In the genomic region with DNA sequence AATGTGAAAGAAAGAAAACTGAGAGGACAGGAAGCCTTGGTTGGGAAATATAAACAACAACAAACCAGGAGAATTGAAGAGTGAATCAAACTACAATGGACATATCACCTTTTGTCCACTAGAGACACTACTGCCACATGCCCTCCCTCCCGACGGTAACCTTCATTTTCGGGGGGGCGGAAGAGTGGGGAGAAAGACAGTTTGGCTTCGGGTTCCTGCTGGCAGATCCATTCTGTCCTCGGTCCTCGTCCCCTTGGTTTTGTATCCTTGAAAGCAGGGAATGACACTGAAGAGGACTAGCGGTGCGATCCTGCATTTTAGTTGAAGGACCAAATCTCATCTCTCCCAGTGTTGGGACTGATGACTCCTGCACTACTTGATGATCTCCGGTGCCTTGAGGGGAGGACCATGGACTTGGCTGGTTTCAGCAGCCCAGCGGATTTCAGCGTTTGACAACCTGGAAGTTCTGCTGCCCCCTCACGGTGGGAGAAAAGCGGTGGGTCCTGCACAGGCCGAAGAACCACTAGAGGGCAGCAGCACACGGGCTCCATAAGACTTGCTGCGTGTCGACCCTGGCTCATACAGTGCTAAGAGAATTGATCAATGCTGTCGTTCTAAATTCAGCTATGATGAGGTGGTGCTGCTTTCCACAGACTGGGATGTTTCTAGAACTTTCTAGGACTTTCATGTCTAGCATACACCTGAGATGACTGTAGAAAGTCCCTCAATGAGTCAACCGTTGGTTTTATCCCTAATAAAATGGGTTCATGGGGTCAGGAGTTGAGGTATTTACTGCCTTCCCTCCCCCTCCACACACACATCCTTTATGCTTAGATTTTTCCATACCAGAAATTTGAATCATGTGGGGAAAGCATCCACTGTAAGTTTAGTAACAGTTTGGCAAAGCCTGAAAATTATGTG, we compare ENCODE assay signal across 8 cellular contexts. TPM values are rescaled to one million over a fixed set of nuclear protein-coding genes. Genes with fewer than 3 reads are reported as not detected.
DNase-seq lines count a peak whose midpoint lies in the region; ATAC-seq and TF ChIP-seq lines count a peak whose summit lies in the region.

No MANE protein-coding gene starts in this region.

- peak overlapping the region; percentile 88 for H3K4me3 ChIP-seq in OCI-LY3 (ENCODE audit: low read length)

- peak; percentile 98 for TF ChIP-seq CTCF in OCI-LY3 (IDR thresholded peaks at IDR 0.05; ENCODE audit: low read depth, low read length)

- peak overlapping the region; percentile 99 for H3K4me2 ChIP-seq in OCI-LY3 (ENCODE audit: low read length)

- peaks cover 0 to 12% (median 10%) of the 10 kb centered on the region in 3 donors for H3K4me1 Mint-ChIP-seq in IgD-negative memory B cell

- H3K9ac ChIP-seq in OCI-LY3 (ENCODE audit: low read length): peak overlapping the region; percentile 78

- H3K79me2 ChIP-seq in OCI-LY3 (ENCODE audit: low read length): no peaks in the 10 kb centered on the region

- no peaks in the 10 kb centered on the region for H3K9me3 ChIP-seq in OCI-LY3 (ENCODE audit: insufficient read depth, low read length)

- no peaks in the 10 kb centered on the region for H3K9me3 Mint-ChIP-seq in IgD-negative memory B cell

- peak; percentile 90 for ATAC-seq in GM21576 (IDR thresholded peaks at IDR 0.05; ENCODE audit: unreplicated experiment)

- peak overlapping the region; percentile 25 to 93 (median 90) for H3K27ac Mint-ChIP-seq in IgD-negative memory B cell

- no peaks in the 10 kb centered on the region for H3K36me3 ChIP-seq in OCI-LY3 (replicated peaks; ENCODE audit: low read depth, low read length)

- no peaks in the 10 kb centered on the region for H3K27me3 ChIP-seq in OCI-LY3 (ENCODE audit: low read depth, low read length)

- no peaks in the 10 kb centered on the region for H3K27me3 Mint-ChIP-seq in IgD-negative memory B cell

- DNase-seq in DMS153 (lab: John Stamatoyannopoulos, UW): peak; percentile 91
- DNase-seq in activated T-cell treated with anti-CD3 and anti-CD28 coated beads for 24 hours (ENCODE audit: low read depth): peak; percentile 83
- DNase-seq in epithelial cell of prostate (ENCODE audit: low read depth, low spot score): peak; percentile 51
- DNase-seq in mucosa of gallbladder (ENCODE audit: low spot score): peak; percentile 90
- peak; percentile 82 for DNase-seq in stimulated activated CD8-positive, alpha-beta memory T cell treated with anti-CD3 and anti-CD28 coated beads, Interleukin-4, amount 100 ng/mL, for 24 hours (ENCODE audit: low read depth)

- H3K36me3 Mint-ChIP-seq in IgD-negative memory B cell: no peaks in the 10 kb centered on the region

- no peaks in the 10 kb centered on the region for H4K20me1 ChIP-seq in OCI-LY3 (ENCODE audit: insufficient read depth, low read length)

- peak overlapping the region; percentile 98 for H2AFZ ChIP-seq in OCI-LY3 (ENCODE audit: low read depth, low read length)

- H3K27ac ChIP-seq in OCI-LY3 (ENCODE audit: low read length) (no peak overlapping the region), epithelial cell of prostate (no peak overlapping the region)

- H3K4me3 Mint-ChIP-seq in IgD-negative memory B cell: peak overlapping the region; percentile 73 to 95 (median 88)

- peaks cover 4% of the 10 kb centered on the region for H3K4me1 ChIP-seq in OCI-LY3 (ENCODE audit: low read length)

RNA-seq across cellular contexts. Expression of a gene that starts 15.1 kb away (rescaled TPM):
- 44.1 TPM for polyA plus RNA-seq in IgD-negative memory B cell
- total RNA-seq in mucosa of gallbladder: 22.8 TPM
